16 cellular contexts compared by ENCODE assay signal in genomic region chr6:42940493-42941045, GRCh38. TPM values are rescaled to one million over a fixed set of nuclear protein-coding genes. Genes with fewer than 3 reads are reported as not detected.
"Had no signal": no experiment of that assay in that cellular context is flagged by ENCODE, and none has a peak within 500 bp of the region (broad histone marks: within the 10 kb centered on the region; RNA-seq: fewer than 3 reads in every experiment).

No MANE protein-coding gene starts in this region.

- DNase-seq: anterior cingulate cortex, dermis blood vessel endothelial cell, esophagus squamous epithelium, foreskin fibroblast, glutamatergic neuron, T1000, upper lobe of left lung had no signal

- H3K36me3 ChIP-seq: breast epithelium had no signal

- ATAC-seq: activated naive CD4-positive, alpha-beta T cell treated with anti-CD3 and anti-CD28 coated beads, Interleukin-2, amount 50 U/mL, for 72 hours; activated T-helper 17 cell treated with anti-CD3 and anti-CD28 coated beads, Interleukin-2, amount 50 U/mL, for 72 hours had no signal

- H3K27me3 ChIP-seq: breast epithelium, esophagus squamous epithelium, right atrium auricular region, upper lobe of left lung had no signal

- H3K9me3 ChIP-seq: breast epithelium, esophagus squamous epithelium, right atrium auricular region, upper lobe of left lung had no signal

- H3K9me3 Mint-ChIP-seq: activated naive CD4-positive, alpha-beta T cell treated with anti-CD3 and anti-CD28 coated beads, Interleukin-2, amount 50 U/mL, for 72 hours; activated T-helper 17 cell treated with anti-CD3 and anti-CD28 coated beads, Interleukin-2, amount 50 U/mL, for 72 hours; neural crest cell had no signal

- H3K4me3 ChIP-seq: breast epithelium, esophagus squamous epithelium, right atrium auricular region, smooth muscle cell, upper lobe of left lung had no signal

- H3K27ac Mint-ChIP-seq: activated T-helper 17 cell treated with anti-CD3 and anti-CD28 coated beads, Interleukin-2, amount 50 U/mL, for 72 hours had no signal

- H3K27me3 Mint-ChIP-seq: activated T-helper 17 cell treated with anti-CD3 and anti-CD28 coated beads, Interleukin-2, amount 50 U/mL, for 72 hours had no signal

- H3K4me3 Mint-ChIP-seq: activated T-helper 17 cell treated with anti-CD3 and anti-CD28 coated beads, Interleukin-2, amount 50 U/mL, for 72 hours; neural crest cell had no signal

- H3K4me1 ChIP-seq: breast epithelium, esophagus squamous epithelium had no signal

- H3K4me1 Mint-ChIP-seq: neural crest cell had no signal

- H3K27ac ChIP-seq: breast epithelium, esophagus squamous epithelium, right atrium auricular region, upper lobe of left lung had no signal

- H3K4me2 ChIP-seq: smooth muscle cell had no signal

RNA-seq across cellular contexts. Expression of gene GNMT, which starts 20.0 kb away (rescaled TPM):
- total RNA-seq: dermis blood vessel endothelial cell, posterior vena cava, smooth muscle cell had no signal
- polyA plus RNA-seq: smooth muscle cell had no signal

RNA-seq across cellular contexts. Expression of gene PTCRA, which starts 24.7 kb away (rescaled TPM):
- total RNA-seq: activated naive CD4-positive, alpha-beta T cell treated with anti-CD3 and anti-CD28 coated beads, Interleukin-2, amount 50 U/mL, for 72 hours; activated T-helper 17 cell treated with anti-CD3 and anti-CD28 coated beads, Interleukin-2, amount 50 U/mL, for 72 hours; breast epithelium; cerebellum; dermis blood vessel endothelial cell; esophagus squamous epithelium; left lobe of liver; neural crest cell; posterior vena cava; smooth muscle cell had no signal
- polyA plus RNA-seq: smooth muscle cell had no signal
